In the genomic region with DNA sequence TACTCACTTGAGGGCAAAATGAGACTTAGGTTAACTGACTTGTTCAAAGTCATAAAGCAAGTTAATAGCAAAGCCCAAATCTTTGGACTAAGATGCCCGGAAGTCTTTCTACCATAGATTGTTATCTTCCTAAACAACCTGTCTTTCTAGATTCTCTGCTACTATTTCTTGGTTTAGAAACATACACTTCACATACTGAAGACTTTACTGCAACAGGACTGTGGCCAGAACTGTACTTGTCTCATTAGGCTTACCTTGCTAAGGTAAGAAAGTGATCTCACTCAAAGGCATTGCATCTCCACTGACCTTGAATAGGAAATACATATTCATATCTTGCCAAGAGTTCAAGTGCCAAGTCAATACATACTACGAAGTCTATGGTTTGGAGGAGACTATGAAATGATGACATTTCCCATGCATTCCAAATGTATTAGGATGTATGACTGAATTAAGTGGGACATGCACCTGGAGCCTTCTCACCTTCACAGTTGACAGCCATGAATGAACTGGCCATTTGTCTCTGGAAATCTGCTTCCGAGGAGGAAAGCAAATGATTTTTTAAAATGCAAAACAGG, we compare ENCODE assay signal across 25 cellular contexts. TPM values are rescaled to one million over a fixed set of nuclear protein-coding genes. Genes with fewer than 3 reads are reported as not detected.
DNase-seq lines count a peak whose midpoint lies in the region; ATAC-seq, FAIRE-seq and TF ChIP-seq lines count a peak whose summit lies in the region.
"Had no signal": no experiment of that assay in that cellular context is flagged by ENCODE, and none has a peak within 500 bp of the region (broad histone marks: within the 10 kb centered on the region; RNA-seq: fewer than 3 reads in every experiment).

No MANE protein-coding gene starts in this region.

- no CpG with 5 or more reads among the region's 3 CpGs for WGBS in trophoblast cell (ENCODE audit: extremely low coverage, insufficient coverage, insufficient read length)

- H3K9me3 ChIP-seq in PC-3 (ENCODE audit: low read length) (no peaks in the 10 kb centered on the region), keratinocyte (ENCODE audit: control insufficient read depth, low read depth, low read length) (no peaks in the 10 kb centered on the region), trophoblast cell (ENCODE audit: insufficient read depth, low read depth, low read length) (no peaks in the 10 kb centered on the region)
- no peaks in the 10 kb centered on the region for H3K9me3 ChIP-seq in CD4-positive, alpha-beta T cell (ENCODE audit: control insufficient read depth, low read length)

- no peaks in the 10 kb centered on the region for H3K9me1 ChIP-seq in keratinocyte (ENCODE audit: control insufficient read depth, extremely low read depth, insufficient read depth, low read length)

- dilution Hi-C loops in keratinocyte (cut with MboI; ENCODE audit: extremely low pct_ligation_motif_present, low sequenced_read_pairs) = no loop called here

- H3K4me3 ChIP-seq in PC-3 (ENCODE audit: low read length) (no peak overlapping the region), keratinocyte (ENCODE audit: control insufficient read depth in 2 of 3, extremely low read depth in 1 of 3, insufficient read depth in 2 of 3, low read depth in 1 of 3, low read length in 3 of 3) (no peak overlapping the region), trophoblast cell (ENCODE audit: low read depth, low read length) (no peak overlapping the region), coronary artery (no peak overlapping the region)
- H3K4me3 ChIP-seq: BLaER1 treated with 17β-estradiol and CSF1 and Interleukin-3, amounts not matched to agents 10 nM and 100 nM had no signal

- H2BK5ac ChIP-seq in trophoblast cell (ENCODE audit: low read depth, low read length, poor library complexity) = no peak overlapping the region

- no peak overlapping the region for H4K8ac ChIP-seq in trophoblast cell (ENCODE audit: low read depth, low read length)

- ATAC-seq in PC-3 (no peak), GM21447 (IDR thresholded peaks at IDR 0.05; ENCODE audit: unreplicated experiment) (no peak)
- ATAC-seq in CD4-positive, alpha-beta T cell (ENCODE audit: poor library complexity) = no peak
- ATAC-seq: left cardiac atrium had no signal

- peaks cover 92% of the 10 kb centered on the region for H3K79me2 ChIP-seq in PC-3 (ENCODE audit: low read length)
- H3K79me2 ChIP-seq in keratinocyte (ENCODE audit: control insufficient read depth, insufficient read depth, low read length) = peaks cover 68% of the 10 kb centered on the region
- H3K79me2 ChIP-seq in trophoblast cell (ENCODE audit: control insufficient read depth, insufficient read depth, low read length, poor library complexity) = peaks cover 9% of the 10 kb centered on the region

- H3K4me1 ChIP-seq in PC-3 (ENCODE audit: insufficient read depth, low read length) (peaks cover 66% of the 10 kb centered on the region), keratinocyte (ENCODE audit: control insufficient read depth, extremely low read depth, insufficient read depth, low read length) (peaks cover 65% of the 10 kb centered on the region), trophoblast cell (ENCODE audit: control insufficient read depth in 1 of 2, insufficient read depth in 2 of 2, low read length in 2 of 2) (peaks cover 7 to 24% of the 10 kb centered on the region in 2 experiments)

- intact Hi-C loops in PC-3 (cut with micrococcal nuclease) = no loop called here
- intact Hi-C loops in CD4-positive, alpha-beta T cell (cut with DNase I, micrococcal nuclease) = loop anchor here in 1 of 2 experiments (5.0 to 10.0 kb wide), 2 partner anchors 414 to 1866 kb away; partner anchors contain the start of genes POMGNT2 and ZKSCAN7

- no peak for TF ChIP-seq CTCF in PC-3 (conservative IDR thresholded peaks at IDR 0.05; ENCODE audit: low read depth, low read length)
- TF ChIP-seq CTCF in keratinocyte (optimal IDR thresholded peaks at IDR 0.05 in 1 of 3, IDR thresholded peaks at IDR 0.05 in 1 of 3, conservative IDR thresholded peaks at IDR 0.05 in 1 of 3; ENCODE audit: extremely low read depth in 1 of 3, insufficient read depth in 2 of 3, low read length in 3 of 3) = no peak
- TF ChIP-seq CTCF in CD4-positive, alpha-beta T cell (IDR thresholded peaks at IDR 0.05) = no peak
- TF ChIP-seq CTCF in coronary artery (IDR thresholded peaks at IDR 0.05) = no peak

- peaks cover 10% of the 10 kb centered on the region for H3K36me3 Mint-ChIP-seq in CD4-positive, alpha-beta T cell (ENCODE audit: low read depth)
- H3K36me3 Mint-ChIP-seq: memory B cell had no signal

- POLR2A ChIA-PET in PC-3 (lab: Charles Lee; ENCODE audit: unreplicated experiment) = no interaction called here
- POLR2A ChIA-PET in CD4-positive, alpha-beta T cell (lab: Charles Lee) = no interaction called here

- H2AFZ ChIP-seq in PC-3 (ENCODE audit: low read length) (no peak overlapping the region), keratinocyte (ENCODE audit: control insufficient read depth, low read length) (no peak overlapping the region), trophoblast cell (ENCODE audit: insufficient read depth, low read length, poor library complexity) (no peak overlapping the region)

- H2AK5ac ChIP-seq in trophoblast cell (ENCODE audit: low read length) = no peak overlapping the region

- H3K9me3 Mint-ChIP-seq in CD4-positive, alpha-beta T cell = no peaks in the 10 kb centered on the region
- H3K9me3 Mint-ChIP-seq: activated CD4-positive, alpha-beta T cell treated with anti-CD3 and anti-CD28 coated beads, Interleukin-2, amount 10 ng/mL, durations not matched to agents 24 days and 14 days; activated naive CD4-positive, alpha-beta T cell treated with anti-CD3 and anti-CD28 coated beads for 36 hours; activated T-helper 1 cell treated with anti-CD3 and anti-CD28 coated beads, Interleukin-12 subunit alpha, Interleukin-12 subunit beta, Interleukin-2, Interleukin-4 antibody, amounts not matched to agents 30 ng/mL and 10 ng/mL and 1 ng/mL, durations not matched to agents 14 hours and 24 hours and 36 hours; H9; memory B cell; T-helper 2 cell treated with Interferon-gamma antibody and Interleukin-4, amounts not matched to agents 5 μg/mL and 100 μg/mL, for 36 hours had no signal

- H3K4me1 Mint-ChIP-seq in CD4-positive, alpha-beta T cell (ENCODE audit: low read depth) = peaks cover 77% of the 10 kb centered on the region

- H3K9ac ChIP-seq in PC-3 (ENCODE audit: low read length) (no peak overlapping the region), keratinocyte (ENCODE audit: control insufficient read depth, extremely low read depth, insufficient read depth, low read length) (no peak overlapping the region), trophoblast cell (ENCODE audit: low read length) (no peak overlapping the region)

- no peak overlapping the region for H3K4ac ChIP-seq in trophoblast cell (ENCODE audit: low read depth, low read length)

- peak; percentile 23 for FAIRE-seq in GM19239 (lab: Jason Lieb, UNC)
- FAIRE-seq in keratinocyte (lab: Jason Lieb, UNC) = peak; percentile 39

- H3K27me3 ChIP-seq in PC-3 (ENCODE audit: low read length) = no peaks in the 10 kb centered on the region
- no peaks in the 10 kb centered on the region for H3K27me3 ChIP-seq in keratinocyte (ENCODE audit: control insufficient read depth, extremely low read depth, insufficient read depth, low read length)
- no peaks in the 10 kb centered on the region for H3K27me3 ChIP-seq in trophoblast cell (ENCODE audit: insufficient read depth, low read length)
- H3K27me3 ChIP-seq in CD4-positive, alpha-beta T cell (ENCODE audit: control insufficient read depth, insufficient read depth, low read length) = no peaks in the 10 kb centered on the region
- H3K27me3 ChIP-seq: BLaER1 treated with 17β-estradiol and CSF1 and Interleukin-3, amounts not matched to agents 10 nM and 100 nM had no signal

- CTCF ChIA-PET in PC-3 (lab: Charles Lee) = no interaction called here
- CTCF ChIA-PET in CD4-positive, alpha-beta T cell (lab: Charles Lee) = no interaction called here

- no peak overlapping the region for H3K23ac ChIP-seq in trophoblast cell (ENCODE audit: low read length)

- H3K36me3 ChIP-seq in PC-3 (ENCODE audit: low read depth, low read length) = no peaks in the 10 kb centered on the region; the same call in 1 of the 2 replicates
- peaks cover 0 to 5% of the 10 kb centered on the region in 2 experiments for H3K36me3 ChIP-seq in keratinocyte (ENCODE audit: control insufficient read depth in 2 of 2, extremely low read depth in 1 of 2, insufficient read depth in 2 of 2, low read length in 2 of 2)
- H3K36me3 ChIP-seq in trophoblast cell (ENCODE audit: control insufficient read depth in 1 of 2, insufficient read depth in 2 of 2, low read length in 2 of 2) = no peaks in the 10 kb centered on the region

- H3K4me2 ChIP-seq in PC-3 (ENCODE audit: low read length) (peak overlapping the region; percentile 41; the same call in 1 of the 2 replicates), keratinocyte (ENCODE audit: control insufficient read depth, extremely low read depth, insufficient read depth, low read depth, low read length) (peak overlapping the region; percentile 40), trophoblast cell (ENCODE audit: low read length) (no peak overlapping the region)

- peaks cover 6% of the 10 kb centered on the region for H3K79me1 ChIP-seq in trophoblast cell (ENCODE audit: low read length)

- no peak overlapping the region for H2BK12ac ChIP-seq in trophoblast cell (ENCODE audit: low read length)

- no peaks in the 10 kb centered on the region for H3K27me3 Mint-ChIP-seq in CD4-positive, alpha-beta T cell
- H3K27me3 Mint-ChIP-seq: activated CD4-positive, alpha-beta T cell treated with anti-CD3 and anti-CD28 coated beads, Interleukin-2, amount 10 ng/mL, durations not matched to agents 24 days and 14 days; memory B cell had no signal

- peak overlapping the region; percentile 22; the same call in 1 of the 2 replicates for H3K27ac ChIP-seq in PC-3 (ENCODE audit: low read length)
- H3K27ac ChIP-seq in keratinocyte (ENCODE audit: control insufficient read depth, insufficient read depth, low read length) = no peak overlapping the region
- H3K27ac ChIP-seq in trophoblast cell (ENCODE audit: low read depth, low read length) = no peak overlapping the region
- no peak overlapping the region for H3K27ac ChIP-seq in CD4-positive, alpha-beta T cell (ENCODE audit: low read depth, low read length)
- no peak overlapping the region for H3K27ac ChIP-seq in coronary artery

- H3K18ac ChIP-seq in trophoblast cell (ENCODE audit: low read length) = no peak overlapping the region

- BruUV-seq in PC-3 (replicated peaks; lab: Mats Ljungman, UMichigan) = no TSS peak

- no peak overlapping the region for H3K14ac ChIP-seq in trophoblast cell (ENCODE audit: low read length)

- H3F3A ChIP-seq in PC-3 (ENCODE audit: low read length, unreplicated experiment) = peaks cover 6% of the 10 kb centered on the region

- no peak for DNase-seq in GM19239 (ENCODE audit: insufficient read length, low spot score)
- peak; percentile 65 for DNase-seq in PC-3
- DNase-seq in keratinocyte (ENCODE audit: low read depth, low spot score) = no peak
- DNase-seq in trophoblast cell = peak; percentile 27 to 88
- DNase-seq in CD4-positive, alpha-beta T cell = no peak
- no peak for DNase-seq in hippocampal formation (lab: John Stamatoyannopoulos, UW)
- no peak for DNase-seq in coronary artery (ENCODE audit: low spot score)
- DNase-seq: activated CD4-positive, alpha-beta T cell treated with anti-CD3 and anti-CD28 coated beads, Interleukin-2, amount 10 ng/mL, durations not matched to agents 24 days and 14 days; activated naive CD4-positive, alpha-beta T cell treated with anti-CD3 and anti-CD28 coated beads for 36 hours; amygdala; effector memory CD4-positive, alpha-beta T cell; H9; head of caudate nucleus; left cardiac atrium; NCI-H1436 treated with DMSO at 0.1 percent for 48 hours; NCI-H2107; NCI-H446; NCI-H774; stimulated activated CD4-positive, alpha-beta T cell treated with anti-CD3 and anti-CD28 coated beads, Interleukin-2, amount 100 ng/mL, for 24 hours had no signal

- H4K20me1 ChIP-seq in PC-3 (ENCODE audit: low read length) (peaks cover 14% of the 10 kb centered on the region; the same call in 1 of the 2 replicates), keratinocyte (ENCODE audit: control insufficient read depth, extremely low read depth, insufficient read depth, low read length) (peaks cover 4% of the 10 kb centered on the region)

- no peak overlapping the region for H4K12ac ChIP-seq in trophoblast cell (ENCODE audit: low read depth, low read length)

- H3K9me2 ChIP-seq in PC-3 (replicated peaks; ENCODE audit: low read length) = no peaks in the 10 kb centered on the region

- H4K91ac ChIP-seq in trophoblast cell (ENCODE audit: low read depth, low read length) = no peak overlapping the region

- no peak overlapping the region for H3K4me3 Mint-ChIP-seq in CD4-positive, alpha-beta T cell
- H3K4me3 Mint-ChIP-seq: activated CD4-positive, alpha-beta T cell treated with anti-CD3 and anti-CD28 coated beads, Interleukin-2, amount 10 ng/mL, durations not matched to agents 24 days and 14 days; activated naive CD4-positive, alpha-beta T cell treated with anti-CD3 and anti-CD28 coated beads for 36 hours; activated T-helper 1 cell treated with anti-CD3 and anti-CD28 coated beads, Interleukin-12 subunit alpha, Interleukin-12 subunit beta, Interleukin-2, Interleukin-4 antibody, amounts not matched to agents 30 ng/mL and 10 ng/mL and 1 ng/mL, durations not matched to agents 14 hours and 24 hours and 36 hours; H9; memory B cell; T-helper 2 cell treated with Interferon-gamma antibody and Interleukin-4, amounts not matched to agents 5 μg/mL and 100 μg/mL, for 36 hours had no signal

- H3K27ac Mint-ChIP-seq in CD4-positive, alpha-beta T cell = no peak overlapping the region
- H3K27ac Mint-ChIP-seq: activated CD4-positive, alpha-beta T cell treated with anti-CD3 and anti-CD28 coated beads, Interleukin-2, amount 10 ng/mL, durations not matched to agents 24 days and 14 days; activated naive CD4-positive, alpha-beta T cell treated with anti-CD3 and anti-CD28 coated beads for 36 hours; activated T-helper 1 cell treated with anti-CD3 and anti-CD28 coated beads, Interleukin-12 subunit alpha, Interleukin-12 subunit beta, Interleukin-2, Interleukin-4 antibody, amounts not matched to agents 30 ng/mL and 10 ng/mL and 1 ng/mL, durations not matched to agents 14 hours and 24 hours and 36 hours; memory B cell; T-helper 2 cell treated with Interferon-gamma antibody and Interleukin-4, amounts not matched to agents 5 μg/mL and 100 μg/mL, for 36 hours had no signal

- no peak overlapping the region for H2BK120ac ChIP-seq in trophoblast cell (ENCODE audit: insufficient read depth, low read length, poor library complexity)

RNA-seq across cellular contexts. Expression of gene ZDHHC3, which starts 5.0 kb away (rescaled TPM):
- 122 and 153 TPM in 2 replicates for total RNA-seq in PC-3 (2014; rRNA removed)
- 151 to 203 TPM (median 162 TPM) in 3 replicates for polyA plus RNA-seq in keratinocyte
- 50.8 TPM for polyA plus RNA-seq in keratinocyte (2011; ENCODE audit: low read depth)
- polyA plus RNA-seq in keratinocyte (2011; cell fraction: cytosol; rRNA removed) = 193 and 216 TPM in 2 replicates
- 123 and 154 TPM in 2 replicates for polyA plus RNA-seq in keratinocyte (2011; cell fraction: nucleus; rRNA removed)
- polyA plus RNA-seq in keratinocyte (2012; ENCODE audit: low replicate concordance) = 68.9 and 89.7 TPM in 2 replicates
- polyA minus RNA-seq in keratinocyte = 381 to 451 TPM (median 383 TPM) in 3 replicates
- polyA minus RNA-seq in keratinocyte (2011; cell fraction: cytosol; rRNA and poly(A)+ RNA removed) = 123 TPM
- 61.2 and 113 TPM in 2 replicates for polyA minus RNA-seq in keratinocyte (2011; cell fraction: nucleus; rRNA and poly(A)+ RNA removed)
- polyA plus RNA-seq in trophoblast cell (2013) = 50.9 and 51.5 TPM in 2 replicates
- 10 to 100 TPM; 34.4 to 34.6 TPM for total RNA-seq in CD4-positive, alpha-beta T cell

RNA-seq across cellular contexts. Expression of gene EXOSC7, which starts 5.0 kb away (rescaled TPM):
- 79.8 and 81.5 TPM in 2 replicates for total RNA-seq in PC-3 (2014; rRNA removed)
- polyA plus RNA-seq in keratinocyte = 75.9 to 94.4 TPM (median 89.3 TPM) in 3 replicates
- polyA plus RNA-seq in keratinocyte (2011; ENCODE audit: low read depth) = 52.6 TPM
- polyA plus RNA-seq in keratinocyte (2011; cell fraction: cytosol; rRNA removed) = 58.5 and 64.7 TPM in 2 replicates
- 63.5 and 83.2 TPM in 2 replicates for polyA plus RNA-seq in keratinocyte (2011; cell fraction: nucleus; rRNA removed)
- polyA plus RNA-seq in keratinocyte (2012; ENCODE audit: low replicate concordance) = 77.0 and 80.2 TPM in 2 replicates
- 17.1 to 49.2 TPM (median 30.2 TPM) in 3 replicates for polyA minus RNA-seq in keratinocyte
- 21.9 TPM for polyA minus RNA-seq in keratinocyte (2011; cell fraction: cytosol; rRNA and poly(A)+ RNA removed)
- 19.9 and 28.8 TPM in 2 replicates for polyA minus RNA-seq in keratinocyte (2011; cell fraction: nucleus; rRNA and poly(A)+ RNA removed)
- polyA plus RNA-seq in trophoblast cell (2013) = 25.4 and 26.2 TPM in 2 replicates
- 10 to 100 TPM; 28.1 to 28.4 TPM for total RNA-seq in CD4-positive, alpha-beta T cell

RNA-seq across cellular contexts. Expression of gene CLEC3B, which starts 55.1 kb away (rescaled TPM):
- total RNA-seq in PC-3 (2014; rRNA removed) = 1.8 TPM in 1 of 2 replicates, not detected in the other
- polyA plus RNA-seq in keratinocyte = 0.08 TPM in 1 of 3 replicates, not detected in the others
- not detected for polyA plus RNA-seq in keratinocyte (2011; ENCODE audit: low read depth)
- not detected in 2 replicates for polyA plus RNA-seq in keratinocyte (2011; cell fraction: cytosol; rRNA removed)
- polyA plus RNA-seq in keratinocyte (2011; cell fraction: nucleus; rRNA removed) = 0.16 TPM in 1 of 2 replicates, not detected in the other
- polyA plus RNA-seq in keratinocyte (2012; ENCODE audit: low replicate concordance) = not detected in 2 replicates
- 0.20 TPM in 1 of 3 replicates, not detected in the others for polyA minus RNA-seq in keratinocyte
- not detected for polyA minus RNA-seq in keratinocyte (2011; cell fraction: cytosol; rRNA and poly(A)+ RNA removed)
- polyA minus RNA-seq in keratinocyte (2011; cell fraction: nucleus; rRNA and poly(A)+ RNA removed) = 0.63 TPM in 1 of 2 replicates, not detected in the other
- 0.14 and 0.29 TPM in 2 replicates for polyA plus RNA-seq in trophoblast cell (2013)
- under 1 TPM; 0.34 to 0.36 TPM for total RNA-seq in CD4-positive, alpha-beta T cell
- total RNA-seq: activated CD4-positive, alpha-beta T cell treated with anti-CD3 and anti-CD28 coated beads, Interleukin-2, amount 10 ng/mL, durations not matched to agents 24 days and 14 days; activated naive CD4-positive, alpha-beta T cell treated with anti-CD3 and anti-CD28 coated beads for 36 hours; activated T-helper 1 cell treated with anti-CD3 and anti-CD28 coated beads, Interleukin-12 subunit alpha, Interleukin-12 subunit beta, Interleukin-2, Interleukin-4 antibody, amounts not matched to agents 30 ng/mL and 10 ng/mL and 1 ng/mL, durations not matched to agents 14 hours and 24 hours and 36 hours; Daoy; H9 had no signal

Comparison
In these comparisons a context has a peak if more than half of its experiments do, and no peak if none do; other contexts are left out.
1. DNase-seq: peak in PC-3 (single experiment) and trophoblast cell (2 of 2); none in GM19239 (single experiment), keratinocyte (single experiment), CD4-positive, alpha-beta T cell (0 of 10), hippocampal formation (0 of 2) and coronary artery (single experiment).